In the genomic region with DNA sequence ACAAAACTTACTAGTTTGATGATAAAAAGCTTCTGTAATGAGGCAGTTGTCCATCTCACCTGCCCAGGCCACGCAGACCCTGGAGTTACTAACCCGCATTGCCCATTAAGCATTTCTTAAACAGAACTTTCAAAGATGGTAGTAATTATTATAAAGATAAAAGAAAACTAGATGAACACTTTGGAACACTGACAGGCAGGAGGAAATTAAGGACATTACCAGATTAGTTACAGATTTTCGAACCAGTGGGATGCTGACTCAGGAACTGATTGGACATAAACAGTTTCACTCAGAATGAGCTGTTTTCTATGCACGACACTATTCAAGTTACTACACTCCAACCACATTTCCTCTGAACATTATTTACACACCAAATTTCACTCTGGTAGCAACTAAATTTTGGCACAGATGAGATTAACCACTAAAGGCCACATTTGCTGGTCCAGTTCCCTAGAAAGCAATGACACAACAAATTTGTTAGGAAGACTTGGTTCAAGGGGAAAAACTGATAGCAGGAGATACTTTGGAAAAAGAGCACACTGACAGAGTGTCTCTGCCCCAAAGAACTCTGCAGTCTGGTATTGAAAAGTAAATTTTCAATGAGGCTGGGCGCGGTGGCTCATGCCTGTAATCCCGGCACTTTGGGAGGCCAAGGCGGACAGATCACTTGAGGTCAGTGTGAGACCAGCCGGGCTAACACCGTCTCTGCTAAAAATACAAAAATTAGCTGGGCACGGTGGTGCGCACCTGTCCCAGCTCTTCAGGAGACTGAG, we compare ENCODE assay signal across 13 cellular contexts. TPM values are rescaled to one million over a fixed set of nuclear protein-coding genes. Genes with fewer than 3 reads are reported as not detected.
A peak's percentile ranks its signal among the peaks of the same experiment; 100 is the strongest.
DNase-seq lines count a peak whose midpoint lies in the region; ATAC-seq and TF ChIP-seq lines count a peak whose summit lies in the region.
"Had no signal": no experiment of that assay in that cellular context is flagged by ENCODE, and none has a peak within 500 bp of the region (broad histone marks: within the 10 kb centered on the region; RNA-seq: fewer than 3 reads in every experiment).

No MANE protein-coding gene starts in this region.

- no peaks in the 10 kb centered on the region for H3K27me3 ChIP-seq in MM.1S (replicated peaks; ENCODE audit: insufficient read depth, low read length)
- H3K27me3 ChIP-seq: left lung had no signal

- TF ChIP-seq POLR2A in GM19099 (IDR thresholded peaks at IDR 0.05; ENCODE audit: extremely low read depth, insufficient read length, low read depth) = peak; percentile 7

- H3K36me3 Mint-ChIP-seq in activated CD8-positive, alpha-beta T cell treated with anti-CD3 and anti-CD28 coated beads, Interleukin-2, amount 10 ng/mL, durations not matched to agents 7 days and 5 days (ENCODE audit: low read depth) = peaks cover 73% of the 10 kb centered on the region

- no peak overlapping the region; the same call in 1 of the 2 replicates for H3K27ac ChIP-seq in MM.1S (ENCODE audit: low read length)
- H3K27ac ChIP-seq: left lung had no signal

- peaks cover 26% of the 10 kb centered on the region for H3K36me3 ChIP-seq in MM.1S (replicated peaks; ENCODE audit: insufficient read depth, low read length)

- H3K4me1 ChIP-seq in MM.1S (ENCODE audit: low read length) = peaks cover 10% of the 10 kb centered on the region; the same call in 1 of the 2 replicates

- H3K79me2 ChIP-seq in MM.1S (ENCODE audit: low read length) = peaks cover 76% of the 10 kb centered on the region

- ATAC-seq in activated CD8-positive, alpha-beta T cell treated with anti-CD3 and anti-CD28 coated beads, Interleukin-2, amount 10 ng/mL, durations not matched to agents 7 days and 5 days = no peak
- ATAC-seq in left lobe of liver (no peak), left colon (no peak)
- ATAC-seq: activated CD4-positive, CD25-positive, alpha-beta regulatory T cell treated with anti-CD3 and anti-CD28 coated beads, Interleukin-2, amount 50 U/mL, for 24 hours; left lung had no signal

- no peaks in the 10 kb centered on the region for H3K9me3 Mint-ChIP-seq in activated CD8-positive, alpha-beta T cell treated with anti-CD3 and anti-CD28 coated beads, Interleukin-2, amount 10 ng/mL, durations not matched to agents 7 days and 5 days (ENCODE audit: insufficient read depth)

- H4K20me1 ChIP-seq in MM.1S (ENCODE audit: insufficient read depth, low read length) = peaks cover 3% of the 10 kb centered on the region; the same call in 1 of the 2 replicates

- H3K27me3 Mint-ChIP-seq in activated CD8-positive, alpha-beta T cell treated with anti-CD3 and anti-CD28 coated beads, Interleukin-2, amount 10 ng/mL, durations not matched to agents 7 days and 5 days (ENCODE audit: low read depth) = no peaks in the 10 kb centered on the region

- TF ChIP-seq CTCF in MM.1S (IDR thresholded peaks at IDR 0.05; ENCODE audit: low read length) = no peak

- H2AFZ ChIP-seq in MM.1S (ENCODE audit: low read length) = no peak overlapping the region

- H3K4me1 Mint-ChIP-seq in activated CD8-positive, alpha-beta T cell treated with anti-CD3 and anti-CD28 coated beads, Interleukin-2, amount 10 ng/mL, durations not matched to agents 7 days and 5 days (ENCODE audit: low read depth) = peaks cover 48% of the 10 kb centered on the region

- POLR2A ChIA-PET in activated CD8-positive, alpha-beta T cell treated with anti-CD3 and anti-CD28 coated beads, Interleukin-2, amount 10 ng/mL, durations not matched to agents 7 days and 5 days (lab: Charles Lee) = interaction anchor here (0.6 to 4.4 kb wide), 6 partner anchors 11 to 212 kb away, joined by 3 to 36 read pairs (median 4); a partner anchor contains a TSS

- DNase-seq in AG08396 (ENCODE audit: low spot score) (peak; percentile 56), left lobe of liver (ENCODE audit: low spot score) (peak; percentile 38), NCI-H128 (lab: John Stamatoyannopoulos, UW; ENCODE audit: unreplicated experiment) (no peak), left colon (no peak), NCI-H2081 treated with DMSO at 0.1 percent for 48 hours (lab: John Stamatoyannopoulos, UW) (no peak), MM.1S (no peak)
- DNase-seq in activated CD8-positive, alpha-beta T cell treated with anti-CD3 and anti-CD28 coated beads, Interleukin-2, amount 10 ng/mL, durations not matched to agents 7 days and 5 days = no peak
- DNase-seq: DMS79 treated with DMSO at 0.1 percent for 48 hours; left lung; NCI-H2171; stimulated activated CD4-positive, alpha-beta T cell treated with anti-CD3 and anti-CD28 coated beads, Interleukin-2, amount 100 ng/mL, for 48 hours had no signal

- no peak overlapping the region for H3K4me2 ChIP-seq in MM.1S (ENCODE audit: low read depth, low read length)

- H3K9me2 ChIP-seq in MM.1S (replicated peaks; ENCODE audit: insufficient read depth, low read length) = no peaks in the 10 kb centered on the region

- H3K9me3 ChIP-seq in MM.1S (replicated peaks; ENCODE audit: insufficient read depth, low read length) = no peaks in the 10 kb centered on the region
- H3K9me3 ChIP-seq: left lung had no signal

- no peak overlapping the region for H3K4me3 Mint-ChIP-seq in activated CD8-positive, alpha-beta T cell treated with anti-CD3 and anti-CD28 coated beads, Interleukin-2, amount 10 ng/mL, durations not matched to agents 7 days and 5 days

- intact Hi-C loops in left colon (cut with DNase I, micrococcal nuclease) = no loop called here

- peaks cover 56% of the 10 kb centered on the region for H3F3A ChIP-seq in MM.1S (ENCODE audit: insufficient read depth, low read length)

- no peak overlapping the region for H3K4me3 ChIP-seq in MM.1S (ENCODE audit: low read length)
- H3K4me3 ChIP-seq: left lung had no signal

- H3K27ac Mint-ChIP-seq in activated CD8-positive, alpha-beta T cell treated with anti-CD3 and anti-CD28 coated beads, Interleukin-2, amount 10 ng/mL, durations not matched to agents 7 days and 5 days = peak overlapping the region; percentile 43

- no peak overlapping the region for H3K9ac ChIP-seq in MM.1S (ENCODE audit: low read length)

- CTCF ChIA-PET in activated CD8-positive, alpha-beta T cell treated with anti-CD3 and anti-CD28 coated beads, Interleukin-2, amount 10 ng/mL, durations not matched to agents 7 days and 5 days (lab: Charles Lee) = interaction anchor here (0.6 to 1.6 kb wide), 6 partner anchors 14 to 195 kb away, joined by 3 to 5 read pairs (median 3); a partner anchor contains a TSS

RNA-seq across cellular contexts. Expression of a gene that starts 3.0 kb away (rescaled TPM):
- 100 to 1,000 TPM; 134 to 143 TPM for total RNA-seq in activated CD8-positive, alpha-beta T cell treated with anti-CD3 and anti-CD28 coated beads, Interleukin-2, amount 10 ng/mL, durations not matched to agents 7 days and 5 days
- total RNA-seq in left lobe of liver = 103 TPM
- total RNA-seq in left colon = 100 to 1,000 TPM; 148 to 151 TPM

RNA-seq across cellular contexts. Expression of a gene that starts 3.1 kb away (rescaled TPM):
- total RNA-seq in activated CD8-positive, alpha-beta T cell treated with anti-CD3 and anti-CD28 coated beads, Interleukin-2, amount 10 ng/mL, durations not matched to agents 7 days and 5 days = 10 to 100 TPM; 32.7 to 34.7 TPM
- total RNA-seq in left lobe of liver (60.9 TPM), left colon (10 to 100 TPM; 31.5 to 39.0 TPM)

RNA-seq across cellular contexts. Expression of a gene that starts 37.5 kb away (rescaled TPM):
- 100 to 1,000 TPM; 271 to 272 TPM for total RNA-seq in activated CD8-positive, alpha-beta T cell treated with anti-CD3 and anti-CD28 coated beads, Interleukin-2, amount 10 ng/mL, durations not matched to agents 7 days and 5 days
- total RNA-seq in left lobe of liver (42.3 TPM), left colon (100 to 1,000 TPM; 108 to 126 TPM)

RNA-seq across cellular contexts. Expression of a gene that starts 37.5 kb away (rescaled TPM):
- 100 to 1,000 TPM; 112 to 119 TPM for total RNA-seq in activated CD8-positive, alpha-beta T cell treated with anti-CD3 and anti-CD28 coated beads, Interleukin-2, amount 10 ng/mL, durations not matched to agents 7 days and 5 days
- total RNA-seq in left lobe of liver (19.3 TPM), left colon (10 to 100 TPM; 63.5 to 73.0 TPM)

RNA-seq across cellular contexts. Expression of a gene that starts 39.8 kb away (rescaled TPM):
- total RNA-seq in activated CD8-positive, alpha-beta T cell treated with anti-CD3 and anti-CD28 coated beads, Interleukin-2, amount 10 ng/mL, durations not matched to agents 7 days and 5 days = 100 to 1,000 TPM; 333 to 358 TPM
- 102 TPM for total RNA-seq in left lobe of liver
- 100 to 1,000 TPM; 221 to 232 TPM for total RNA-seq in left colon

Comparison
In these comparisons a context has a peak if more than half of its experiments do, and no peak if none do; other contexts are left out.
1. DNase-seq: peak in AG08396 (single experiment) and left lobe of liver (single experiment); none in activated CD8-positive, alpha-beta T cell treated with anti-CD3 and anti-CD28 coated beads, Interleukin-2, amount 10 ng/mL, durations not matched to agents 7 days and 5 days (single experiment), NCI-H128 (single experiment), left colon (0 of 2), NCI-H2081 treated with DMSO at 0.1 percent for 48 hours (single experiment) and MM.1S (single experiment).